ENCODE assay signal across 6 cellular contexts in genomic region chr7:151038951-151039849, GRCh38. TPM values are rescaled to one million over a fixed set of nuclear protein-coding genes. Genes with fewer than 3 reads are reported as not detected.
DNase-seq lines count a peak whose midpoint lies in the region; ATAC-seq and TF ChIP-seq lines count a peak whose summit lies in the region.

No MANE protein-coding gene starts in this region.

- peaks cover 7% of the 10 kb centered on the region for H3K36me3 ChIP-seq in breast epithelium

- H3K9me3 ChIP-seq in breast epithelium = no peaks in the 10 kb centered on the region

- no peak overlapping the region for H3K4me3 Mint-ChIP-seq in MCF 10A (ENCODE audit: unreplicated experiment)
- peak overlapping the region; percentile 5 for H3K4me3 Mint-ChIP-seq in activated CD8-positive, alpha-beta T cell treated with anti-CD3 and anti-CD28 coated beads for 36 hours

- no peaks in the 10 kb centered on the region for H3K27me3 Mint-ChIP-seq in MCF 10A (ENCODE audit: insufficient read depth, unreplicated experiment)
- H3K27me3 Mint-ChIP-seq in activated CD8-positive, alpha-beta T cell treated with anti-CD3 and anti-CD28 coated beads for 36 hours = no peaks in the 10 kb centered on the region

- H3K4me3 ChIP-seq in breast epithelium = no peak overlapping the region

- no peaks in the 10 kb centered on the region for H3K4me1 ChIP-seq in breast epithelium

- DNase-seq in MCF 10A (ENCODE audit: unreplicated experiment) (peak; percentile 85), breast epithelium (ENCODE audit: low spot score in 2 of 2) (no peak), left ventricle myocardium superior (peak; percentile 67)
- DNase-seq in activated CD8-positive, alpha-beta T cell treated with anti-CD3 and anti-CD28 coated beads for 36 hours = peak; percentile 96
- DNase-seq in stimulated activated CD8-positive, alpha-beta memory T cell treated with anti-CD3 and anti-CD28 coated beads, Interleukin-7, amount 100 ng/mL, for 24 hours (ENCODE audit: low read depth) = peak; percentile 61

- peak overlapping the region; percentile 23 for H3K27ac Mint-ChIP-seq in MCF 10A (ENCODE audit: low read depth, unreplicated experiment)
- H3K27ac Mint-ChIP-seq in activated CD8-positive, alpha-beta T cell treated with anti-CD3 and anti-CD28 coated beads for 36 hours = peak overlapping the region; percentile 89

- intact Hi-C loops in MCF 10A (cut with micrococcal nuclease) (no loop called here), breast epithelium (cut with DNase I; ENCODE audit: low total_unique reads) (no loop called here), left ventricle myocardium superior (cut with micrococcal nuclease) (no loop called here)
- intact Hi-C loops in activated CD8-positive, alpha-beta T cell treated with anti-CD3 and anti-CD28 coated beads for 36 hours (cut with micrococcal nuclease) = no loop called here

- POLR2A ChIA-PET in MCF 10A (lab: Yijun Ruan, JAX) = interaction anchor here (0.7 to 1.6 kb wide), 3 partner anchors 11 to 76 kb away, joined by 3 to 11 read pairs (median 3); partner anchors contain the start of gene ABCB8
- POLR2A ChIA-PET in activated CD8-positive, alpha-beta T cell treated with anti-CD3 and anti-CD28 coated beads for 36 hours (lab: Charles Lee) = interaction anchor here (0.7 to 1.7 kb wide), 5 partner anchors 11 to 43 kb away, joined by 3 to 4 read pairs (median 4); partner anchors contain the start of gene ABCB8

- BruUV-seq in MCF 10A (replicated peaks; lab: Mats Ljungman, UMichigan) = no TSS peak

- TF ChIP-seq CTCF in MCF 10A (IDR thresholded peaks at IDR 0.05; ENCODE audit: unreplicated experiment) = no peak
- no peak for TF ChIP-seq CTCF in breast epithelium (IDR thresholded peaks at IDR 0.05)
- no peak for TF ChIP-seq CTCF in activated CD8-positive, alpha-beta T cell treated with anti-CD3 and anti-CD28 coated beads for 36 hours (IDR thresholded peaks at IDR 0.05)

- peak; percentile 93 for ATAC-seq in activated CD8-positive, alpha-beta T cell treated with anti-CD3 and anti-CD28 coated beads for 36 hours
- ATAC-seq in left ventricle myocardium superior = peak; percentile 48
- ATAC-seq in HG02852 (IDR thresholded peaks at IDR 0.05; ENCODE audit: unreplicated experiment) = no peak

- peaks cover 16% of the 10 kb centered on the region for H3K36me3 Mint-ChIP-seq in MCF 10A (ENCODE audit: insufficient read depth, unreplicated experiment)
- peaks cover 8% of the 10 kb centered on the region for H3K36me3 Mint-ChIP-seq in activated CD8-positive, alpha-beta T cell treated with anti-CD3 and anti-CD28 coated beads for 36 hours (ENCODE audit: low read depth)

- peak overlapping the region in 1 of 2 donors; percentile 76 for H3K27ac ChIP-seq in breast epithelium

- H3K27me3 ChIP-seq in breast epithelium = no peaks in the 10 kb centered on the region

- H3K4me1 Mint-ChIP-seq in MCF 10A (ENCODE audit: insufficient read depth, unreplicated experiment) = peaks cover 15% of the 10 kb centered on the region
- H3K4me1 Mint-ChIP-seq in activated CD8-positive, alpha-beta T cell treated with anti-CD3 and anti-CD28 coated beads for 36 hours (ENCODE audit: low read depth) = peaks cover 20% of the 10 kb centered on the region

- TF ChIP-seq POLR2A in breast epithelium (IDR thresholded peaks at IDR 0.05) = no peak

- CTCF ChIA-PET in MCF 10A (lab: Yijun Ruan, JAX) = interaction anchor here (0.6 to 1.3 kb wide), 4 partner anchors 40 to 989 kb away, joined by 3 to 6 read pairs (median 3); no protein-coding TSS in a partner anchor
- CTCF ChIA-PET in activated CD8-positive, alpha-beta T cell treated with anti-CD3 and anti-CD28 coated beads for 36 hours (lab: Charles Lee) = interaction anchor here (0.9 to 2.3 kb wide), 6 partner anchors 11 to 141 kb away, joined by 3 to 9 read pairs (median 4); partner anchors contain the start of gene ABCB8

- H3K9me3 Mint-ChIP-seq in MCF 10A (ENCODE audit: unreplicated experiment) = no peaks in the 10 kb centered on the region
- no peaks in the 10 kb centered on the region for H3K9me3 Mint-ChIP-seq in activated CD8-positive, alpha-beta T cell treated with anti-CD3 and anti-CD28 coated beads for 36 hours

RNA-seq across cellular contexts. Expression of gene ASIC3, which starts 9.1 kb away (rescaled TPM):
- 3.9 and 8.8 TPM in 2 replicates for total RNA-seq in MCF 10A (2022)
- total RNA-seq in breast epithelium = 1 to 10 TPM; 1.3 to 3.3 (median 2.3) TPM
- 1 to 10 TPM; 3.7 to 5.8 TPM for total RNA-seq in activated CD8-positive, alpha-beta T cell treated with anti-CD3 and anti-CD28 coated beads for 36 hours
- total RNA-seq in left ventricle myocardium superior = 8.6 TPM

RNA-seq across cellular contexts. Expression of gene ABCB8, which starts 10.9 kb away (rescaled TPM):
- total RNA-seq in MCF 10A (2022) (73.4 and 76.1 TPM in 2 replicates), breast epithelium (10 to 100 TPM; 14.7 to 19.3 (median 17.6) TPM), left ventricle myocardium superior (29.7 TPM)
- total RNA-seq in activated CD8-positive, alpha-beta T cell treated with anti-CD3 and anti-CD28 coated beads for 36 hours = 10 to 100 TPM; 41.4 to 47.5 TPM

RNA-seq across cellular contexts. Expression of gene ATG9B, which starts 14.9 kb away (rescaled TPM):
- 0.12 and 0.29 TPM in 2 replicates for total RNA-seq in MCF 10A (2022)
- total RNA-seq in breast epithelium = 1 to 10 TPM in 1 of 3 donors, under 1 TPM in 1, not detected in 1; 0.44 to 2.0 TPM
- 10 to 100 TPM; 12.6 to 14.0 TPM for total RNA-seq in activated CD8-positive, alpha-beta T cell treated with anti-CD3 and anti-CD28 coated beads for 36 hours
- total RNA-seq in left ventricle myocardium superior = not detected

RNA-seq across cellular contexts. Expression of gene CDK5, which starts 18.5 kb away (rescaled TPM):
- 11.8 and 12.2 TPM in 2 replicates for total RNA-seq in MCF 10A (2022)
- total RNA-seq in breast epithelium = 1 to 10 TPM; 5.2 to 8.8 (median 8.6) TPM
- 10 to 100 TPM in 1 of 2 experiments, 1 to 10 TPM in 1; 9.9 to 10.4 TPM for total RNA-seq in activated CD8-positive, alpha-beta T cell treated with anti-CD3 and anti-CD28 coated beads for 36 hours
- 8.1 TPM for total RNA-seq in left ventricle myocardium superior

RNA-seq across cellular contexts. Expression of gene SLC4A2, which starts 20.2 kb away (rescaled TPM):
- total RNA-seq in MCF 10A (2022) (112 and 114 TPM in 2 replicates), breast epithelium (100 to 1,000 TPM in 1 of 3 donors, 10 to 100 TPM in 2; 83.2 to 101 (median 92.8) TPM), left ventricle myocardium superior (64.1 TPM)
- total RNA-seq in activated CD8-positive, alpha-beta T cell treated with anti-CD3 and anti-CD28 coated beads for 36 hours = 10 to 100 TPM; 42.7 to 46.1 TPM

Comparison
In these comparisons a context has a peak if more than half of its experiments do, and no peak if none do; other contexts are left out.
1. DNase-seq: peak in MCF 10A (single experiment), activated CD8-positive, alpha-beta T cell treated with anti-CD3 and anti-CD28 coated beads for 36 hours (single experiment), left ventricle myocardium superior (single experiment) and stimulated activated CD8-positive, alpha-beta memory T cell treated with anti-CD3 and anti-CD28 coated beads, Interleukin-7, amount 100 ng/mL, for 24 hours (single experiment); none in breast epithelium (0 of 2).
2. RNA of gene ATG9B, which starts 14.9 kb away (total RNA-seq): 12.6 to 14.0 TPM in activated CD8-positive, alpha-beta T cell treated with anti-CD3 and anti-CD28 coated beads for 36 hours; 0.44 to 2.0 TPM in breast epithelium, 0.12 to 0.29 TPM in MCF 10A and not detected in left ventricle myocardium superior (single experiment); every median in the first group is over 4 times any median in the second.